ENCODE assay signal across 14 cellular contexts in genomic region chr19:1412323-1412923, GRCh38. TPM values are rescaled to one million over a fixed set of nuclear protein-coding genes. Genes with fewer than 3 reads are reported as not detected.
DNase-seq lines count a peak whose midpoint lies in the region; ATAC-seq, FAIRE-seq and TF ChIP-seq lines count a peak whose summit lies in the region.
"Had no signal": no experiment of that assay in that cellular context is flagged by ENCODE, and none has a peak within 500 bp of the region (broad histone marks: within the 10 kb centered on the region; RNA-seq: fewer than 3 reads in every experiment).

No MANE protein-coding gene starts in this region.

- H3K9ac ChIP-seq in HepG2 (ENCODE audit: insufficient read depth, low read depth, low read length), result no peak overlapping the region

- peaks cover 90% of the 10 kb centered on the region for H3K79me2 ChIP-seq in HepG2 (ENCODE audit: insufficient read depth, low read length)

- TF ChIP-seq RAD21 in HepG2 (CRISPR knock-in tag; IDR thresholded peaks at IDR 0.05), result no peak

- BruUV-seq in HepG2 (replicated peaks; lab: Mats Ljungman, UMichigan), result no TSS peak

- TF ChIP-seq POLR2A in HepG2 (IDR thresholded peaks at IDR 0.05; ENCODE audit: insufficient read depth in 1 of 2, low read depth in 2 of 2, low read length in 2 of 2) (0 out of 4 replicates have a peak, but pooled peaks of 1 of the 2 experiments have one; percentile 20), right lobe of liver (IDR thresholded peaks at IDR 0.05) (no peak), vagina (IDR thresholded peaks at IDR 0.05) (no peak)

- H4K20me1 ChIP-seq in HepG2 (ENCODE audit: insufficient read depth, low read length), result peaks cover 86% of the 10 kb centered on the region

- H3K4me3 ChIP-seq in HepG2 (replicated peaks in 1 of 3; ENCODE audit: insufficient read depth in 1 of 3, low read depth in 2 of 3, low read length in 3 of 3), result no peak overlapping the region
- H3K4me3 ChIP-seq in right lobe of liver, result no peak overlapping the region
- no peak overlapping the region for H3K4me3 ChIP-seq in lower lobe of right lung
- no peak overlapping the region for H3K4me3 ChIP-seq in vagina
- H3K4me3 ChIP-seq: colonic mucosa, prostate gland, transverse colon had no signal

- no peaks in the 10 kb centered on the region for H3K9me3 Mint-ChIP-seq in chondrocyte (ENCODE audit: low read depth)

- 90% methylated on average over 12 of the region's 21 CpGs for WGBS in HepG2 (ENCODE audit: low lambda C conversion rate)
- 41% methylated on average over 5 of the region's 21 CpGs for WGBS in right lobe of liver (ENCODE audit: insufficient coverage, low coverage, low lambda C conversion rate, missing lambda C conversion rate)

- TF ChIP-seq EP300 in HepG2 (IDR thresholded peaks at IDR 0.05; ENCODE audit: low read depth in 2 of 2, low read length in 2 of 2) (no peak), HepG2 (CRISPR knock-in tag; IDR thresholded peaks at IDR 0.05; ENCODE audit: borderline replicate concordance) (no peak)

- H3K27me3 Mint-ChIP-seq in chondrocyte (ENCODE audit: low read depth), result no peaks in the 10 kb centered on the region

- no peaks in the 10 kb centered on the region; a peak in 1 of 5 replicates for H3K27me3 ChIP-seq in HepG2 (ENCODE audit: control insufficient read depth in 1 of 2, insufficient read depth in 2 of 2, low read length in 2 of 2)
- no peaks in the 10 kb centered on the region for H3K27me3 ChIP-seq in right lobe of liver
- H3K27me3 ChIP-seq in lower lobe of right lung (ENCODE audit: low read depth), result no peaks in the 10 kb centered on the region
- H3K27me3 ChIP-seq in vagina, result no peaks in the 10 kb centered on the region
- H3K27me3 ChIP-seq: colonic mucosa, transverse colon had no signal

- H3K4me2 ChIP-seq in HepG2 (ENCODE audit: low read depth, low read length), result no peak overlapping the region

- no peak overlapping the region for H2AFZ ChIP-seq in HepG2 (ENCODE audit: low read length)

- CTCF ChIA-PET in HepG2 (lab: Yijun Ruan, JAX; ENCODE audit: low intra/inter-chr PET ratio, low total read pairs), result no interaction called here

- H3K27ac ChIP-seq in HepG2 (ENCODE audit: extremely low read length, insufficient read depth, low read length) (no peak overlapping the region), right lobe of liver (no peak overlapping the region), angular gyrus (ENCODE audit: low read depth, low read length) (peak overlapping the region; percentile 85), lower lobe of right lung (peak overlapping the region; percentile 36), vagina (peak overlapping the region; percentile 45)
- H3K27ac ChIP-seq: colonic mucosa had no signal

- in situ Hi-C loops in HepG2 (cut with HindIII; ENCODE audit: extremely low pct_ligation_motif_present, low pct_unique_long_range_greater_than_20kb), result no loop called here

- no peak for FAIRE-seq in HepG2 (lab: Jason Lieb, UNC)

- no peak overlapping the region for H3K27ac Mint-ChIP-seq in chondrocyte (ENCODE audit: unreplicated experiment)

- H3K36me3 Mint-ChIP-seq in chondrocyte (ENCODE audit: low read depth), result no peaks in the 10 kb centered on the region

- POLR2A ChIA-PET in HepG2 (lab: Yijun Ruan, JAX), result interaction anchor here (1.2 to 1.3 kb wide), 2 partner anchors 11 to 12 kb away, joined by 3 read pairs; no protein-coding TSS in a partner anchor

- ATAC-seq in HepG2 (no peak), right lobe of liver (no peak), lower lobe of right lung (no peak), HG02885 (IDR thresholded peaks at IDR 0.05; ENCODE audit: poor library complexity, unreplicated experiment) (no peak)
- ATAC-seq: PC-3 had no signal

- H3K4me3 Mint-ChIP-seq in chondrocyte (ENCODE audit: unreplicated experiment), result no peak overlapping the region

- DNase-seq in HepG2 (ENCODE audit: low spot score) (no peak), right lobe of liver (no peak), lower lobe of right lung (no peak), vagina (ENCODE audit: extremely low spot score in 2 of 2) (no peak), chondrocyte (ENCODE audit: low spot score) (no peak), cerebellar cortex (ENCODE audit: low spot score) (no peak)
- DNase-seq: activated T-cell treated with anti-CD3 and anti-CD28 coated beads for 4 hours, colonic mucosa, PC-3, T-helper 9 cell had no signal

- H3K4me1 Mint-ChIP-seq in chondrocyte (ENCODE audit: low read depth), result peaks cover 64% of the 10 kb centered on the region

- no peaks in the 10 kb centered on the region for H3K9me3 ChIP-seq in HepG2 (ENCODE audit: low read length)
- no peaks in the 10 kb centered on the region for H3K9me3 ChIP-seq in right lobe of liver
- H3K9me3 ChIP-seq in lower lobe of right lung, result no peaks in the 10 kb centered on the region
- H3K9me3 ChIP-seq in vagina, result no peaks in the 10 kb centered on the region
- H3K9me3 ChIP-seq: colonic mucosa, prostate gland, transverse colon had no signal

- intact Hi-C loops in HepG2 (cut with micrococcal nuclease; ENCODE audit: unreplicated experiment), result no loop called here
- intact Hi-C loops in right lobe of liver (cut with DNase I), result no loop called here
- intact Hi-C loops in lower lobe of right lung (cut with DNase I), result no loop called here
- intact Hi-C loops in vagina (cut with DNase I), result no loop called here

- H3K36me3 ChIP-seq in HepG2 (replicated peaks in 1 of 2; ENCODE audit: control insufficient read depth in 1 of 2, insufficient read depth in 2 of 2, low read length in 2 of 2) (peaks cover 5 to 33% of the 10 kb centered on the region in 2 experiments), right lobe of liver (peaks cover 0 to 9% (median 0%) of the 10 kb centered on the region in 4 donors), lower lobe of right lung (peaks cover 34% of the 10 kb centered on the region), vagina (no peaks in the 10 kb centered on the region)
- H3K36me3 ChIP-seq: colonic mucosa, prostate gland, transverse colon had no signal

- TF ChIP-seq CTCF in HepG2 (CRISPR knock-in tag; IDR thresholded peaks at IDR 0.05) (no peak), right lobe of liver (IDR thresholded peaks at IDR 0.05) (no peak), lower lobe of right lung (IDR thresholded peaks at IDR 0.05) (no peak), vagina (IDR thresholded peaks at IDR 0.05) (no peak), chondrocyte (IDR thresholded peaks at IDR 0.05) (no peak)

- peaks cover 73% of the 10 kb centered on the region for H3K4me1 ChIP-seq in HepG2 (ENCODE audit: insufficient read depth, low read length)
- H3K4me1 ChIP-seq in right lobe of liver, result peaks cover 4 to 72% (median 31%) of the 10 kb centered on the region in 4 donors
- H3K4me1 ChIP-seq in lower lobe of right lung, result peaks cover 86% of the 10 kb centered on the region
- H3K4me1 ChIP-seq in vagina, result peaks cover 87% of the 10 kb centered on the region

RNA-seq across cellular contexts. Expression of gene DAZAP1, which starts 5.0 kb away (rescaled TPM):
- total RNA-seq in HepG2 (2016; rRNA removed; fragmentation: Illumina TruSeq; extraction: Trizol) (50.5 and 79.2 TPM in 2 replicates), right lobe of liver (10 to 100 TPM; 22.3 to 50.9 (median 42.2) TPM), lower lobe of right lung (89.4 TPM), vagina (29.7 TPM), chondrocyte (81.1 to 88.0 TPM (median 82.5 TPM) in 3 replicates)
- 72.9 and 77.7 TPM in 2 replicates for total RNA-seq in HepG2 (2016; cell fraction: cytosol; rRNA removed; fragmentation: Illumina TruSeq; extraction: Trizol; ENCODE audit: low read depth)
- total RNA-seq in HepG2 (2016; cell fraction: insoluble cytoplasmic fraction; rRNA removed; fragmentation: Illumina TruSeq; extraction: Trizol), result 43.4 and 84.1 TPM in 2 replicates
- total RNA-seq in HepG2 (2016; cell fraction: membrane; rRNA removed; fragmentation: Illumina TruSeq; extraction: Trizol), result 104 and 106 TPM in 2 replicates
- total RNA-seq in HepG2 (2016; cell fraction: nucleus; rRNA removed; fragmentation: Illumina TruSeq; extraction: Trizol), result 38.3 and 43.3 TPM in 2 replicates
- 58.7 and 63.3 TPM in 2 replicates for polyA plus RNA-seq in HepG2 (2011; rRNA removed)
- 37.8 and 48.2 TPM in 2 replicates for polyA plus RNA-seq in HepG2 (2011; cell fraction: cytosol; rRNA removed)
- 99.5 and 105 TPM in 2 replicates for polyA plus RNA-seq in HepG2 (2011; cell fraction: nucleus; rRNA removed)
- polyA plus RNA-seq in HepG2 (2012), result 48.3 and 71.8 TPM in 2 replicates
- polyA plus RNA-seq in HepG2 (2016; cell fraction: cytosol; fragmentation: Illumina TruSeq; extraction: Trizol; ENCODE audit: low read depth), result 108 and 114 TPM in 2 replicates
- polyA plus RNA-seq in HepG2 (2016; cell fraction: insoluble cytoplasmic fraction; fragmentation: Illumina TruSeq; extraction: Trizol; ENCODE audit: low read depth), result 86.3 and 104 TPM in 2 replicates
- polyA plus RNA-seq in HepG2 (2016; cell fraction: membrane; fragmentation: Illumina TruSeq; extraction: Trizol; ENCODE audit: low read depth), result 117 and 124 TPM in 2 replicates
- polyA plus RNA-seq in HepG2 (2016; cell fraction: nucleus; fragmentation: Illumina TruSeq; extraction: Trizol; ENCODE audit: insufficient read depth, low read depth), result 140 and 145 TPM in 2 replicates
- polyA minus RNA-seq in HepG2 (2011; rRNA and poly(A)+ RNA removed; ENCODE audit: low replicate concordance), result 26.8 and 58.6 TPM in 2 replicates
- 32.1 and 33.1 TPM in 2 replicates for polyA minus RNA-seq in HepG2 (2011; cell fraction: cytosol; rRNA and poly(A)+ RNA removed)
- polyA minus RNA-seq in HepG2 (2011; cell fraction: nucleus; rRNA and poly(A)+ RNA removed), result 35.5 and 41.4 TPM in 2 replicates

RNA-seq across cellular contexts. Expression of gene GAMT, which starts 11.1 kb away (rescaled TPM):
- total RNA-seq in HepG2 (2016; rRNA removed; fragmentation: Illumina TruSeq; extraction: Trizol), result 113 and 124 TPM in 2 replicates
- total RNA-seq in HepG2 (2016; cell fraction: cytosol; rRNA removed; fragmentation: Illumina TruSeq; extraction: Trizol; ENCODE audit: low read depth), result 167 and 206 TPM in 2 replicates
- 112 and 125 TPM in 2 replicates for total RNA-seq in HepG2 (2016; cell fraction: insoluble cytoplasmic fraction; rRNA removed; fragmentation: Illumina TruSeq; extraction: Trizol)
- 130 and 170 TPM in 2 replicates for total RNA-seq in HepG2 (2016; cell fraction: membrane; rRNA removed; fragmentation: Illumina TruSeq; extraction: Trizol)
- 42.6 and 51.4 TPM in 2 replicates for total RNA-seq in HepG2 (2016; cell fraction: nucleus; rRNA removed; fragmentation: Illumina TruSeq; extraction: Trizol)
- 115 and 120 TPM in 2 replicates for polyA plus RNA-seq in HepG2 (2011; rRNA removed)
- polyA plus RNA-seq in HepG2 (2011; cell fraction: cytosol; rRNA removed), result 103 and 156 TPM in 2 replicates
- polyA plus RNA-seq in HepG2 (2011; cell fraction: nucleus; rRNA removed), result 88.3 and 90.1 TPM in 2 replicates
- polyA plus RNA-seq in HepG2 (2012), result 74.3 and 76.0 TPM in 2 replicates
- polyA plus RNA-seq in HepG2 (2016; cell fraction: cytosol; fragmentation: Illumina TruSeq; extraction: Trizol; ENCODE audit: low read depth), result 282 and 316 TPM in 2 replicates
- polyA plus RNA-seq in HepG2 (2016; cell fraction: insoluble cytoplasmic fraction; fragmentation: Illumina TruSeq; extraction: Trizol; ENCODE audit: low read depth), result 152 and 183 TPM in 2 replicates
- 195 and 222 TPM in 2 replicates for polyA plus RNA-seq in HepG2 (2016; cell fraction: membrane; fragmentation: Illumina TruSeq; extraction: Trizol; ENCODE audit: low read depth)
- 119 and 134 TPM in 2 replicates for polyA plus RNA-seq in HepG2 (2016; cell fraction: nucleus; fragmentation: Illumina TruSeq; extraction: Trizol; ENCODE audit: insufficient read depth, low read depth)
- polyA minus RNA-seq in HepG2 (2011; rRNA and poly(A)+ RNA removed; ENCODE audit: low replicate concordance), result 46.3 and 144 TPM in 2 replicates
- polyA minus RNA-seq in HepG2 (2011; cell fraction: cytosol; rRNA and poly(A)+ RNA removed), result 48.8 and 63.0 TPM in 2 replicates
- 20.3 and 21.1 TPM in 2 replicates for polyA minus RNA-seq in HepG2 (2011; cell fraction: nucleus; rRNA and poly(A)+ RNA removed)
- total RNA-seq in right lobe of liver, result 100 to 1,000 TPM; 151 to 380 (median 221) TPM
- 7.8 TPM for total RNA-seq in lower lobe of right lung
- 29.0 TPM for total RNA-seq in vagina
- 30.1 to 34.3 TPM (median 32.5 TPM) in 3 replicates for total RNA-seq in chondrocyte

RNA-seq across cellular contexts. Expression of gene RPS15, which starts 25.8 kb away (rescaled TPM):
- 695 and 780 TPM in 2 replicates for total RNA-seq in HepG2 (2016; rRNA removed; fragmentation: Illumina TruSeq; extraction: Trizol)
- total RNA-seq in HepG2 (2016; cell fraction: cytosol; rRNA removed; fragmentation: Illumina TruSeq; extraction: Trizol; ENCODE audit: low read depth), result 693 and 734 TPM in 2 replicates
- total RNA-seq in HepG2 (2016; cell fraction: insoluble cytoplasmic fraction; rRNA removed; fragmentation: Illumina TruSeq; extraction: Trizol), result 654 and 886 TPM in 2 replicates
- 967 and 1,125 TPM in 2 replicates for total RNA-seq in HepG2 (2016; cell fraction: membrane; rRNA removed; fragmentation: Illumina TruSeq; extraction: Trizol)
- 240 and 299 TPM in 2 replicates for total RNA-seq in HepG2 (2016; cell fraction: nucleus; rRNA removed; fragmentation: Illumina TruSeq; extraction: Trizol)
- polyA plus RNA-seq in HepG2 (2011; rRNA removed), result 1,411 and 1,504 TPM in 2 replicates
- 2,214 and 3,196 TPM in 2 replicates for polyA plus RNA-seq in HepG2 (2011; cell fraction: cytosol; rRNA removed)
- 923 and 1,023 TPM in 2 replicates for polyA plus RNA-seq in HepG2 (2011; cell fraction: nucleus; rRNA removed)
- polyA plus RNA-seq in HepG2 (2012), result 1,504 and 2,202 TPM in 2 replicates
- polyA plus RNA-seq in HepG2 (2016; cell fraction: cytosol; fragmentation: Illumina TruSeq; extraction: Trizol; ENCODE audit: low read depth), result 1,868 and 2,054 TPM in 2 replicates
- polyA plus RNA-seq in HepG2 (2016; cell fraction: insoluble cytoplasmic fraction; fragmentation: Illumina TruSeq; extraction: Trizol; ENCODE audit: low read depth), result 1,628 and 1,692 TPM in 2 replicates
- polyA plus RNA-seq in HepG2 (2016; cell fraction: membrane; fragmentation: Illumina TruSeq; extraction: Trizol; ENCODE audit: low read depth), result 2,328 and 2,419 TPM in 2 replicates
- polyA plus RNA-seq in HepG2 (2016; cell fraction: nucleus; fragmentation: Illumina TruSeq; extraction: Trizol; ENCODE audit: insufficient read depth, low read depth), result 895 and 898 TPM in 2 replicates
- 538 and 916 TPM in 2 replicates for polyA minus RNA-seq in HepG2 (2011; rRNA and poly(A)+ RNA removed; ENCODE audit: low replicate concordance)
- 647 and 682 TPM in 2 replicates for polyA minus RNA-seq in HepG2 (2011; cell fraction: cytosol; rRNA and poly(A)+ RNA removed)
- 109 and 140 TPM in 2 replicates for polyA minus RNA-seq in HepG2 (2011; cell fraction: nucleus; rRNA and poly(A)+ RNA removed)
- 1,000 to 10,000 TPM in 2 of 6 experiments, 100 to 1,000 TPM in 4; 334 to 1,615 (median 355) TPM for total RNA-seq in right lobe of liver
- total RNA-seq in lower lobe of right lung, result 854 TPM
- total RNA-seq in vagina, result 3,906 TPM
- 614 to 734 TPM (median 636 TPM) in 3 replicates for total RNA-seq in chondrocyte

RNA-seq across cellular contexts. Expression of gene NDUFS7, which starts 28.7 kb away (rescaled TPM):
- 41.9 and 66.9 TPM in 2 replicates for total RNA-seq in HepG2 (2016; rRNA removed; fragmentation: Illumina TruSeq; extraction: Trizol)
- total RNA-seq in HepG2 (2016; cell fraction: cytosol; rRNA removed; fragmentation: Illumina TruSeq; extraction: Trizol; ENCODE audit: low read depth), result 18.8 and 21.5 TPM in 2 replicates
- 44.6 and 65.2 TPM in 2 replicates for total RNA-seq in HepG2 (2016; cell fraction: insoluble cytoplasmic fraction; rRNA removed; fragmentation: Illumina TruSeq; extraction: Trizol)
- 20.5 and 26.2 TPM in 2 replicates for total RNA-seq in HepG2 (2016; cell fraction: membrane; rRNA removed; fragmentation: Illumina TruSeq; extraction: Trizol)
- 38.7 and 47.0 TPM in 2 replicates for total RNA-seq in HepG2 (2016; cell fraction: nucleus; rRNA removed; fragmentation: Illumina TruSeq; extraction: Trizol)
- polyA plus RNA-seq in HepG2 (2011; rRNA removed), result 34.3 and 39.2 TPM in 2 replicates
- 40.7 and 105 TPM in 2 replicates for polyA plus RNA-seq in HepG2 (2011; cell fraction: cytosol; rRNA removed)
- polyA plus RNA-seq in HepG2 (2011; cell fraction: nucleus; rRNA removed), result 81.3 and 103 TPM in 2 replicates
- 23.8 and 33.4 TPM in 2 replicates for polyA plus RNA-seq in HepG2 (2012)
- polyA plus RNA-seq in HepG2 (2016; cell fraction: cytosol; fragmentation: Illumina TruSeq; extraction: Trizol; ENCODE audit: low read depth), result 23.8 and 28.5 TPM in 2 replicates
- 44.9 and 52.6 TPM in 2 replicates for polyA plus RNA-seq in HepG2 (2016; cell fraction: insoluble cytoplasmic fraction; fragmentation: Illumina TruSeq; extraction: Trizol; ENCODE audit: low read depth)
- 17.9 and 21.2 TPM in 2 replicates for polyA plus RNA-seq in HepG2 (2016; cell fraction: membrane; fragmentation: Illumina TruSeq; extraction: Trizol; ENCODE audit: low read depth)
- polyA plus RNA-seq in HepG2 (2016; cell fraction: nucleus; fragmentation: Illumina TruSeq; extraction: Trizol; ENCODE audit: insufficient read depth, low read depth), result 72.2 and 84.5 TPM in 2 replicates
- polyA minus RNA-seq in HepG2 (2011; rRNA and poly(A)+ RNA removed; ENCODE audit: low replicate concordance), result 40.5 and 74.3 TPM in 2 replicates
- polyA minus RNA-seq in HepG2 (2011; cell fraction: cytosol; rRNA and poly(A)+ RNA removed), result 34.4 and 46.1 TPM in 2 replicates
- polyA minus RNA-seq in HepG2 (2011; cell fraction: nucleus; rRNA and poly(A)+ RNA removed), result 8.9 and 9.0 TPM in 2 replicates
- 100 to 1,000 TPM in 2 of 6 experiments, 10 to 100 TPM in 4; 70.1 to 210 (median 85.0) TPM for total RNA-seq in right lobe of liver
- total RNA-seq in lower lobe of right lung, result 76.7 TPM
- 141 TPM for total RNA-seq in vagina
- total RNA-seq in chondrocyte, result 57.3 to 66.1 TPM (median 57.8 TPM) in 3 replicates

RNA-seq across cellular contexts. Expression of gene APC2, which starts 37.5 kb away (rescaled TPM):
- total RNA-seq in HepG2 (2016; rRNA removed; fragmentation: Illumina TruSeq; extraction: Trizol), result 0.22 TPM in 1 of 2 replicates, not detected in the other
- total RNA-seq in HepG2 (2016; cell fraction: cytosol; rRNA removed; fragmentation: Illumina TruSeq; extraction: Trizol; ENCODE audit: low read depth), result under 0.01 TPM in 1 of 2 replicates, not detected in the other
- total RNA-seq in HepG2 (2016; cell fraction: insoluble cytoplasmic fraction; rRNA removed; fragmentation: Illumina TruSeq; extraction: Trizol), result 0.02 and 0.27 TPM in 2 replicates
- total RNA-seq in HepG2 (2016; cell fraction: membrane; rRNA removed; fragmentation: Illumina TruSeq; extraction: Trizol), result 0.24 TPM in 1 of 2 replicates, not detected in the other
- total RNA-seq in HepG2 (2016; cell fraction: nucleus; rRNA removed; fragmentation: Illumina TruSeq; extraction: Trizol), result 0.25 and 0.28 TPM in 2 replicates
- 0.08 and 0.16 TPM in 2 replicates for polyA plus RNA-seq in HepG2 (2011; rRNA removed)
- polyA plus RNA-seq in HepG2 (2011; cell fraction: cytosol; rRNA removed), result 0.04 and 0.07 TPM in 2 replicates
- polyA plus RNA-seq in HepG2 (2011; cell fraction: nucleus; rRNA removed), result 0.37 and 0.61 TPM in 2 replicates
- polyA plus RNA-seq in HepG2 (2012), result 0.11 and 0.28 TPM in 2 replicates
- polyA plus RNA-seq in HepG2 (2016; cell fraction: cytosol; fragmentation: Illumina TruSeq; extraction: Trizol; ENCODE audit: low read depth), result not detected in 2 replicates
- polyA plus RNA-seq in HepG2 (2016; cell fraction: insoluble cytoplasmic fraction; fragmentation: Illumina TruSeq; extraction: Trizol; ENCODE audit: low read depth), result not detected in 2 replicates
- not detected in 2 replicates for polyA plus RNA-seq in HepG2 (2016; cell fraction: membrane; fragmentation: Illumina TruSeq; extraction: Trizol; ENCODE audit: low read depth)
- polyA plus RNA-seq in HepG2 (2016; cell fraction: nucleus; fragmentation: Illumina TruSeq; extraction: Trizol; ENCODE audit: insufficient read depth, low read depth), result 0.18 and 0.40 TPM in 2 replicates
- 0.40 and 0.77 TPM in 2 replicates for polyA minus RNA-seq in HepG2 (2011; rRNA and poly(A)+ RNA removed; ENCODE audit: low replicate concordance)
- 0.35 and 0.49 TPM in 2 replicates for polyA minus RNA-seq in HepG2 (2011; cell fraction: cytosol; rRNA and poly(A)+ RNA removed)
- polyA minus RNA-seq in HepG2 (2011; cell fraction: nucleus; rRNA and poly(A)+ RNA removed), result 0.52 and 0.75 TPM in 2 replicates
- total RNA-seq in right lobe of liver, result under 1 TPM in 3 of 6 experiments, not detected in 3; 0.06 to 0.13 (median 0.06) TPM
- 0.12 TPM for total RNA-seq in lower lobe of right lung
- total RNA-seq in vagina, result 1.2 TPM
- total RNA-seq in chondrocyte, result 1.4 to 3.9 TPM (median 3.9 TPM) in 3 replicates

Comparison
In these comparisons a context has a peak if more than half of its experiments do, and no peak if none do; other contexts are left out.
1. H3K27ac ChIP-seq: peak in angular gyrus (single experiment), lower lobe of right lung (single experiment) and vagina (single experiment); none in HepG2 (single experiment) and right lobe of liver (0 of 3).